Comparison of ENCODE assay signal across 8 cellular contexts in genomic region chr13:29847501-29847983, GRCh38. TPM values are rescaled to one million over a fixed set of nuclear protein-coding genes. Genes with fewer than 3 reads are reported as not detected.
DNase-seq lines count a peak whose midpoint lies in the region; ATAC-seq and TF ChIP-seq lines count a peak whose summit lies in the region.

No MANE protein-coding gene starts in this region.

- H3K27me3 Mint-ChIP-seq in stimulated activated memory B cell treated with anti-CD40 and anti-IgM and Interleukin-4, amounts not matched to agents 10 μg/mL and 1 μg/mL and 100 μg/mL, for 72 hours, result no peaks in the 10 kb centered on the region

- no peaks in the 10 kb centered on the region for H3K36me3 ChIP-seq in ascending aorta

- no peaks in the 10 kb centered on the region for H3K9me3 Mint-ChIP-seq in stimulated activated memory B cell treated with anti-CD40 and anti-IgM and Interleukin-4, amounts not matched to agents 10 μg/mL and 1 μg/mL and 100 μg/mL, for 72 hours

- no peak for ATAC-seq in stimulated activated memory B cell treated with anti-CD40 and anti-IgM and Interleukin-4, amounts not matched to agents 10 μg/mL and 1 μg/mL and 100 μg/mL, for 72 hours
- no peak for ATAC-seq in GM18498 (IDR thresholded peaks at IDR 0.05; ENCODE audit: unreplicated experiment)
- ATAC-seq in omental fat pad (ENCODE audit: low FRiP score), result no peak

- TF ChIP-seq CTCF in ascending aorta (IDR thresholded peaks at IDR 0.05), result no peak
- TF ChIP-seq CTCF in omental fat pad (IDR thresholded peaks at IDR 0.05), result no peak

- intact Hi-C loops in ascending aorta (cut with DNase I), result loop anchor here (5.0 to 10.0 kb wide), 4 partner anchors 73 to 617 kb away; partner anchors contain the start of gene HMGB1

- H3K4me3 ChIP-seq in ascending aorta, result peak overlapping the region; percentile 76 to 95

- no peaks in the 10 kb centered on the region for H3K27me3 ChIP-seq in ascending aorta

- no peaks in the 10 kb centered on the region for H3K9me3 ChIP-seq in ascending aorta

- H3K4me3 Mint-ChIP-seq in stimulated activated memory B cell treated with anti-CD40 and anti-IgM and Interleukin-4, amounts not matched to agents 10 μg/mL and 1 μg/mL and 100 μg/mL, for 72 hours, result peak overlapping the region; percentile 72

- peak overlapping the region; percentile 27 to 69 for H3K27ac ChIP-seq in ascending aorta

- H3K36me3 Mint-ChIP-seq in stimulated activated memory B cell treated with anti-CD40 and anti-IgM and Interleukin-4, amounts not matched to agents 10 μg/mL and 1 μg/mL and 100 μg/mL, for 72 hours, result no peaks in the 10 kb centered on the region

- H3K4me1 ChIP-seq in ascending aorta, result peaks cover 0 to 16% of the 10 kb centered on the region in 2 donors

- H3K27ac Mint-ChIP-seq in stimulated activated memory B cell treated with anti-CD40 and anti-IgM and Interleukin-4, amounts not matched to agents 10 μg/mL and 1 μg/mL and 100 μg/mL, for 72 hours, result peak overlapping the region; percentile 34

- peaks cover 41% of the 10 kb centered on the region for H3K4me1 Mint-ChIP-seq in stimulated activated memory B cell treated with anti-CD40 and anti-IgM and Interleukin-4, amounts not matched to agents 10 μg/mL and 1 μg/mL and 100 μg/mL, for 72 hours

- peak; percentile 85 for DNase-seq in ELR (ENCODE audit: low read depth)
- peak; percentile 16 for DNase-seq in NCI-H1092 treated with DMSO at 0.1 percent for 48 hours (lab: John Stamatoyannopoulos, UW)
- no peak for DNase-seq in ascending aorta (ENCODE audit: low spot score in 2 of 2)
- peak; percentile 15 for DNase-seq in kidney glomerular epithelial cell (lab: John Stamatoyannopoulos, UW)
- DNase-seq in omental fat pad (ENCODE audit: low spot score), result no peak
- DNase-seq in NCI-H187 treated with DMSO at 0.1 percent for 48 hours (lab: John Stamatoyannopoulos, UW), result no peak

RNA-seq across cellular contexts. Expression of gene UBL3, which starts 2.9 kb away (rescaled TPM):
- 17.9 TPM for total RNA-seq in ascending aorta
- 10 to 100 TPM; 23.0 to 35.8 (median 24.1) TPM for total RNA-seq in omental fat pad

Comparison
In these comparisons a context has a peak if more than half of its experiments do, and no peak if none do; other contexts are left out.
1. DNase-seq: peak in ELR (single experiment), NCI-H1092 treated with DMSO at 0.1 percent for 48 hours (single experiment) and kidney glomerular epithelial cell (single experiment); none in ascending aorta (0 of 2), omental fat pad (single experiment) and NCI-H187 treated with DMSO at 0.1 percent for 48 hours (single experiment).